In genomic region chr6:143675327-143675900, GRCh38 we compare ENCODE assay signal across 15 cellular contexts. TPM values are rescaled to one million over a fixed set of nuclear protein-coding genes. Genes with fewer than 3 reads are reported as not detected.
A peak's percentile ranks its signal among the peaks of the same experiment; 100 is the strongest.
DNase-seq lines count a peak whose midpoint lies in the region; ATAC-seq, FAIRE-seq and TF ChIP-seq lines count a peak whose summit lies in the region.
"Had no signal": no experiment of that assay in that cellular context is flagged by ENCODE, and none has a peak within 500 bp of the region (broad histone marks: within the 10 kb centered on the region; RNA-seq: fewer than 3 reads in every experiment).

No MANE protein-coding gene starts in this region.

- H3K27me3 Mint-ChIP-seq in activated T-helper 2 cell treated with anti-CD3 and anti-CD28 coated beads, Interferon-gamma antibody, Interleukin-2, Interleukin-4, amounts not matched to agents 10 μg/mL and 5 μg/mL and 100 μg/mL, durations not matched to agents 14 hours and 24 hours and 36 hours (ENCODE audit: low read depth), result peaks cover 39% of the 10 kb centered on the region
- H3K27me3 Mint-ChIP-seq: effector memory CD8-positive, alpha-beta T cell had no signal

- peaks cover 3% of the 10 kb centered on the region for H3K36me3 Mint-ChIP-seq in activated T-helper 2 cell treated with anti-CD3 and anti-CD28 coated beads, Interferon-gamma antibody, Interleukin-2, Interleukin-4, amounts not matched to agents 10 μg/mL and 5 μg/mL and 100 μg/mL, durations not matched to agents 14 hours and 24 hours and 36 hours (ENCODE audit: low read depth)

- no peaks in the 10 kb centered on the region for H3K27me3 ChIP-seq in Panc1 (ENCODE audit: control insufficient read depth, insufficient read depth, low read length)
- H3K27me3 ChIP-seq in gastroesophageal sphincter, result no peaks in the 10 kb centered on the region
- no peaks in the 10 kb centered on the region for H3K27me3 ChIP-seq in stomach

- FAIRE-seq in G401.6 (lab: Jason Lieb, UNC), result peak; percentile 99
- FAIRE-seq: frontal cortex had no signal

- H3K4me1 ChIP-seq in Panc1 (ENCODE audit: control insufficient read depth, insufficient read depth, low read length), result peaks cover 46% of the 10 kb centered on the region
- H3K4me1 ChIP-seq in gastroesophageal sphincter, result peaks cover 4 to 61% (median 6%) of the 10 kb centered on the region in 3 donors
- H3K4me1 ChIP-seq in stomach, result peaks cover 24 to 67% (median 40%) of the 10 kb centered on the region in 4 donors

- H3K27ac ChIP-seq in Panc1 (ENCODE audit: low read length) (peak overlapping the region; percentile 67; the same call in 1 of the 2 replicates), gastroesophageal sphincter (peak overlapping the region in 3 of 4 donors; percentile 9 to 50 (median 25)), stomach (peak overlapping the region; percentile 62 to 98 (median 78))
- H3K27ac ChIP-seq: KMS-11 had no signal

- no peak overlapping the region for H3K27ac Mint-ChIP-seq in activated T-helper 2 cell treated with anti-CD3 and anti-CD28 coated beads, Interferon-gamma antibody, Interleukin-2, Interleukin-4, amounts not matched to agents 10 μg/mL and 5 μg/mL and 100 μg/mL, durations not matched to agents 14 hours and 24 hours and 36 hours
- H3K27ac Mint-ChIP-seq: activated CD4-positive, alpha-beta T cell treated with anti-CD3 and anti-CD28 coated beads, Interleukin-2, amount 10 ng/mL, durations not matched to agents 24 days and 14 days had no signal

- intact Hi-C loops in Panc1 (cut with micrococcal nuclease; ENCODE audit: unreplicated experiment), result loop anchor here (5.0 kb wide), 2 partner anchors 98 to 167 kb away; partner anchors contain the start of gene LTV1
- intact Hi-C loops in stomach (cut with DNase I; ENCODE audit: low total_unique reads), result no loop called here
- intact Hi-C loops in activated T-helper 2 cell treated with anti-CD3 and anti-CD28 coated beads, Interferon-gamma antibody, Interleukin-2, Interleukin-4, amounts not matched to agents 10 μg/mL and 5 μg/mL and 100 μg/mL, durations not matched to agents 14 hours and 24 hours and 36 hours (cut with micrococcal nuclease), result loop anchor here (5.0 kb wide), 1 partner anchor 167 kb away; the partner anchor contains the start of gene LTV1

- no peak for ATAC-seq in Panc1
- ATAC-seq in gastroesophageal sphincter, result no peak
- ATAC-seq: effector memory CD8-positive, alpha-beta T cell had no signal

- WGBS in gastroesophageal sphincter (ENCODE audit: low coverage in 1 of 2), 2 donors, result 87 to 93% methylated on average over 2 of the region's 2 CpGs
- WGBS in stomach, 5 donors, result 82 to 93% (median 87%) methylated on average over 2 of the region's 2 CpGs

- H3K36me3 ChIP-seq in Panc1 (ENCODE audit: control insufficient read depth, insufficient read depth, low read length) (peaks cover 2% of the 10 kb centered on the region; the same call in 1 of the 2 replicates), gastroesophageal sphincter (no peaks in the 10 kb centered on the region), stomach (no peaks in the 10 kb centered on the region)

- H3K4me3 ChIP-seq in Panc1 (ENCODE audit: low read depth in 2 of 2, low read length in 2 of 2) (no peak overlapping the region), gastroesophageal sphincter (no peak overlapping the region), stomach (no peak overlapping the region)

- H3K4me1 Mint-ChIP-seq in activated T-helper 2 cell treated with anti-CD3 and anti-CD28 coated beads, Interferon-gamma antibody, Interleukin-2, Interleukin-4, amounts not matched to agents 10 μg/mL and 5 μg/mL and 100 μg/mL, durations not matched to agents 14 hours and 24 hours and 36 hours (ENCODE audit: low read depth), result peaks cover 10% of the 10 kb centered on the region

- BruUV-seq in Panc1 (replicated peaks; lab: Mats Ljungman, UMichigan), result no TSS peak

- TF ChIP-seq EP300 in gastroesophageal sphincter (IDR thresholded peaks at IDR 0.05), result no peak
- TF ChIP-seq EP300 in stomach (IDR thresholded peaks at IDR 0.05), result no peak

- TF ChIP-seq CTCF in Panc1 (IDR thresholded peaks at IDR 0.05) (no peak), gastroesophageal sphincter (IDR thresholded peaks at IDR 0.05) (no peak), stomach (IDR thresholded peaks at IDR 0.05) (no peak)

- no peak for DNase-seq in Panc1 (ENCODE audit: low read depth, low spot score)
- DNase-seq in stomach, result no peak
- no peak for DNase-seq in nucleus accumbens (lab: John Stamatoyannopoulos, UW)
- DNase-seq in NCI-H2029 treated with DMSO at 0.1 percent for 48 hours (lab: John Stamatoyannopoulos, UW), result no peak
- no peak for DNase-seq in activated T-helper 2 cell treated with anti-CD3 and anti-CD28 coated beads, Interferon-gamma antibody, Interleukin-2, Interleukin-4, amounts not matched to agents 10 μg/mL and 5 μg/mL and 100 μg/mL, durations not matched to agents 14 hours and 24 hours and 36 hours (ENCODE audit: low spot score)
- DNase-seq in erythroblast (lab: John Stamatoyannopoulos, UW), result no peak
- DNase-seq: activated CD4-positive, alpha-beta T cell treated with anti-CD3 and anti-CD28 coated beads, Interleukin-2, amount 10 ng/mL, durations not matched to agents 24 days and 14 days; caudate nucleus; effector memory CD8-positive, alpha-beta T cell; NCI-H1417; occipital lobe had no signal

- no peak overlapping the region for H3K4me3 Mint-ChIP-seq in activated T-helper 2 cell treated with anti-CD3 and anti-CD28 coated beads, Interferon-gamma antibody, Interleukin-2, Interleukin-4, amounts not matched to agents 10 μg/mL and 5 μg/mL and 100 μg/mL, durations not matched to agents 14 hours and 24 hours and 36 hours (ENCODE audit: low read depth)
- H3K4me3 Mint-ChIP-seq: activated CD4-positive, alpha-beta T cell treated with anti-CD3 and anti-CD28 coated beads, Interleukin-2, amount 10 ng/mL, durations not matched to agents 24 days and 14 days; effector memory CD8-positive, alpha-beta T cell had no signal

- no peaks in the 10 kb centered on the region for H3K9me3 Mint-ChIP-seq in activated T-helper 2 cell treated with anti-CD3 and anti-CD28 coated beads, Interferon-gamma antibody, Interleukin-2, Interleukin-4, amounts not matched to agents 10 μg/mL and 5 μg/mL and 100 μg/mL, durations not matched to agents 14 hours and 24 hours and 36 hours
- H3K9me3 Mint-ChIP-seq: effector memory CD8-positive, alpha-beta T cell had no signal

- POLR2A ChIA-PET in Panc1 (lab: Charles Lee), result interaction anchor here (0.6 kb wide), 1 partner anchor 343 kb away, joined by 3 read pairs; no protein-coding TSS in a partner anchor

- CTCF ChIA-PET in Panc1 (lab: Charles Lee), result no interaction called here

- H3K9me3 ChIP-seq in Panc1 (ENCODE audit: control insufficient read depth, insufficient read depth, low read depth, low read length), result no peaks in the 10 kb centered on the region
- no peaks in the 10 kb centered on the region for H3K9me3 ChIP-seq in gastroesophageal sphincter
- no peaks in the 10 kb centered on the region for H3K9me3 ChIP-seq in stomach

- TF ChIP-seq POLR2A in gastroesophageal sphincter (IDR thresholded peaks at IDR 0.05), result no peak
- no peak for TF ChIP-seq POLR2A in stomach (IDR thresholded peaks at IDR 0.05)
- TF ChIP-seq POLR2A in erythroblast (IDR thresholded peaks at IDR 0.05; ENCODE audit: low read length), result no peak

- in situ Hi-C loops in Panc1 (cut with HindIII; ENCODE audit: low pct_unique_long_range_greater_than_20kb, low sequenced_read_pairs), result no loop called here

RNA-seq across cellular contexts. Expression of gene PHACTR2, which starts 2.4 kb away (rescaled TPM):
- total RNA-seq in Panc1 (2021; ENCODE audit: unreplicated experiment) (59.9 TPM), gastroesophageal sphincter (100 to 1,000 TPM in 1 of 4 donors, 10 to 100 TPM in 3; 61.3 to 122 (median 86.0) TPM), stomach (100 to 1,000 TPM in 2 of 5 donors, 10 to 100 TPM in 3; 25.8 to 126 (median 59.6) TPM)
- polyA plus RNA-seq in Panc1 (2012; ENCODE audit: insufficient read length), result 9.2 TPM
- polyA plus RNA-seq in stomach, result 10 to 100 TPM in 2 of 3 donors, 1 to 10 TPM in 1; 3.0 to 14.1 (median 10.6) TPM
- total RNA-seq in activated T-helper 2 cell treated with anti-CD3 and anti-CD28 coated beads, Interferon-gamma antibody, Interleukin-2, Interleukin-4, amounts not matched to agents 10 μg/mL and 5 μg/mL and 100 μg/mL, durations not matched to agents 14 hours and 24 hours and 36 hours, result 41.0 and 45.4 TPM in 2 replicates

Comparison
In these comparisons a context has a peak if more than half of its experiments do, and no peak if none do; other contexts are left out.
1. H3K27ac ChIP-seq: peak in every context shown above with its lines; median percentile 78 in stomach; 67 in Panc1; 25 in gastroesophageal sphincter.